Comparison of ENCODE assay signal across 1 cellular context in the genomic region with DNA sequence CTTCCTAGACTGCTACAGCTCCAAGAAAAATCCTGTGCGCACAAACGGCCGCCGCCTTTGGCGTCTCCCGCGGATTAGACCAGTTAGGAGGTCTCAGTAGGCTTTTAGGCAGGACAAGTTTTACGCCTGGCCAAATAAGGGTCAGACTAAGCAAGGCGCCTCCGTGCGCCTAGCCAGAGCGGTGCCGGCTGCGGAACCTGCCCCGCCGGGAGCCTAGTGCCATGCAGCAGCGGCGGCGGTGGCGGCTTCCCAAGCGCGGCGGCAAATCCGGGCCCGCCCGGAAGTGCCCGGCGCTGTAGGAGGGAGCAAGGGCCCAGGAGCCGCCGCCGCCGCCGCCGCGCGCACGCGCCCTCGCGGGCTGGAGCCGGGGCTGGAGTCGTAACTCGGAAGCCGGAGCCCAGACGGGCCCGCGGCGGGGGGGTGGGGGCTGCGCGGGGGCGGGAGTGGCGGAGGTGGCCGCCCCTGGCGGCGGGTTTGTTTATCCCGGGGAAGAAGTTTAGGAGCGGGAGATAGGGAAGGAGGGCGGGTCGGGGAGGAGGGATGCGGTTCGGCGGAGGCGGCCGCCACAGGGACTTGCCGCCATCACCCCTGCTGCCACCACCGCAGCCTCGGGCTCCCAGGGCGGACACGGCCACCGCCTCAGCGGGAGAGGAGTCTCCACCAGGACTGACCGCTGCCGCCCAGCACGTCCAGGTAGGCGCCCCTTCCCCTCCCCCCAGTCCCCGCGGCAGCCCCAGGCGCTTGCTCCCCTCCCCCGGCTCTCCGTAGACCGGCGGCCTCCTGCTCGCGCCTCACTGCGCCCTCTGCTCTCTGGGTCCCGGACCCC.
TF ChIP-seq lines count a peak whose summit lies in the region.

A gene (plus strand): TSS at position 344 of the 826 bp plus-strand sequence. CDS start 48,447 bp downstream, outside the sequence.

TF ChIP-seq in HepG2, 621 proteins besides CTCF, POLR2A, EP300 and RAD21 (continued from another document and continues in another):
- TF ChIP-seq, protein P1, sequence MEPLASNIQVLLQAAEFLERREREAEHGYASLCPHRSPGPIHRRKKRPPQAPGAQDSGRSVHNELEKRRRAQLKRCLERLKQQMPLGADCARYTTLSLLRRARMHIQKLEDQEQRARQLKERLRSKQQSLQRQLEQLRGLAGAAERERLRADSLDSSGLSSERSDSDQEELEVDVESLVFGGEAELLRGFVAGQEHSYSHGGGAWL (CRISPR knock-in tag; IDR thresholded peaks at IDR 0.05): peak; percentile 82
- TF ChIP-seq, protein P2, sequence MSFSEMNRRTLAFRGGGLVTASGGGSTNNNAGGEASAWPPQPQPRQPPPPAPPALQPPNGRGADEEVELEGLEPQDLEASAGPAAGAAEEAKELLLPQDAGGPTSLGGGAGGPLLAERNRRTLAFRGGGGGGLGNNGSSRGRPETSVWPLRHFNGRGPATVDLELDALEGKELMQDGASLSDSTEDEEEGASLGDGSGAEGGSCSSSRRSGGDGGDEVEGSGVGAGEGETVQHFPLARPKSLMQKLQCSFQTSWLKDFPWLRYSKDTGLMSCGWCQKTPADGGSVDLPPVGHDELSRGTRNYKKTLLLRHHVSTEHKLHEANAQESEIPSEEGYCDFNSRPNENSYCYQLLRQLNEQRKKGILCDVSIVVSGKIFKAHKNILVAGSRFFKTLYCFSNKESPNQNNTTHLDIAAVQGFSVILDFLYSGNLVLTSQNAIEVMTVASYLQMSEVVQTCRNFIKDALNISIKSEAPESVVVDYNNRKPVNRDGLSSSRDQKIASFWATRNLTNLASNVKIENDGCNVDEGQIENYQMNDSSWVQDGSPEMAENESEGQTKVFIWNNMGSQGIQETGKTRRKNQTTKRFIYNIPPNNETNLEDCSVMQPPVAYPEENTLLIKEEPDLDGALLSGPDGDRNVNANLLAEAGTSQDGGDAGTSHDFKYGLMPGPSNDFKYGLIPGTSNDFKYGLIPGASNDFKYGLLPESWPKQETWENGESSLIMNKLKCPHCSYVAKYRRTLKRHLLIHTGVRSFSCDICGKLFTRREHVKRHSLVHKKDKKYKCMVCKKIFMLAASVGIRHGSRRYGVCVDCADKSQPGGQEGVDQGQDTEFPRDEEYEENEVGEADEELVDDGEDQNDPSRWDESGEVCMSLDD (CRISPR knock-in tag; IDR thresholded peaks at IDR 0.05; ENCODE audit: borderline replicate concordance): peak; percentile 21; the same call in 1 of the 2 replicates
- no peak for TF ChIP-seq ZNF496 (CRISPR knock-in tag; IDR thresholded peaks at IDR 0.05; ENCODE audit: insufficient replicate concordance)
- no peak for TF ChIP-seq PRPF4 (IDR thresholded peaks at IDR 0.05; ENCODE audit: low read depth, low read length, poor library complexity, severe bottlenecking)
- TF ChIP-seq ZNF567 (CRISPR knock-in tag; IDR thresholded peaks at IDR 0.05; ENCODE audit: borderline replicate concordance): no peak
- peak; percentile 76; the same call in 1 of the 2 replicates for TF ChIP-seq ZNF530 (CRISPR knock-in tag; IDR thresholded peaks at IDR 0.05; ENCODE audit: low read depth)
- TF ChIP-seq SP140L (CRISPR knock-in tag; IDR thresholded peaks at IDR 0.05; ENCODE audit: borderline replicate concordance): peak; percentile 60; the same call in 1 of the 2 replicates
- TF ChIP-seq SIX4 (CRISPR knock-in tag; IDR thresholded peaks at IDR 0.05): no peak
- no peak for TF ChIP-seq ZNF672 (CRISPR knock-in tag; IDR thresholded peaks at IDR 0.05)
- no peak for TF ChIP-seq JDP2 (CRISPR knock-in tag; IDR thresholded peaks at IDR 0.05; ENCODE audit: borderline replicate concordance)
- TF ChIP-seq, protein P3, sequence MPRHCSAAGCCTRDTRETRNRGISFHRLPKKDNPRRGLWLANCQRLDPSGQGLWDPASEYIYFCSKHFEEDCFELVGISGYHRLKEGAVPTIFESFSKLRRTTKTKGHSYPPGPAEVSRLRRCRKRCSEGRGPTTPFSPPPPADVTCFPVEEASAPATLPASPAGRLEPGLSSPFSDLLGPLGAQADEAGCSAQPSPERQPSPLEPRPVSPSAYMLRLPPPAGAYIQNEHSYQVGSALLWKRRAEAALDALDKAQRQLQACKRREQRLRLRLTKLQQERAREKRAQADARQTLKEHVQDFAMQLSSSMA (CRISPR knock-in tag; IDR thresholded peaks at IDR 0.05): no peak
- TF ChIP-seq, protein P4, sequence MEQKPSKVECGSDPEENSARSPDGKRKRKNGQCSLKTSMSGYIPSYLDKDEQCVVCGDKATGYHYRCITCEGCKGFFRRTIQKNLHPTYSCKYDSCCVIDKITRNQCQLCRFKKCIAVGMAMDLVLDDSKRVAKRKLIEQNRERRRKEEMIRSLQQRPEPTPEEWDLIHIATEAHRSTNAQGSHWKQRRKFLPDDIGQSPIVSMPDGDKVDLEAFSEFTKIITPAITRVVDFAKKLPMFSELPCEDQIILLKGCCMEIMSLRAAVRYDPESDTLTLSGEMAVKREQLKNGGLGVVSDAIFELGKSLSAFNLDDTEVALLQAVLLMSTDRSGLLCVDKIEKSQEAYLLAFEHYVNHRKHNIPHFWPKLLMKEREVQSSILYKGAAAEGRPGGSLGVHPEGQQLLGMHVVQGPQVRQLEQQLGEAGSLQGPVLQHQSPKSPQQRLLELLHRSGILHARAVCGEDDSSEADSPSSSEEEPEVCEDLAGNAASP (CRISPR knock-in tag; IDR thresholded peaks at IDR 0.05; ENCODE audit: borderline replicate concordance): peak; percentile 36
- no peak; the same call in 1 of the 2 replicates for TF ChIP-seq ZNF703 (CRISPR knock-in tag; IDR thresholded peaks at IDR 0.05; ENCODE audit: borderline replicate concordance)
- TF ChIP-seq FOXP1 (IDR thresholded peaks at IDR 0.05): no peak
- TF ChIP-seq FOXP1 (CRISPR knock-in tag; IDR thresholded peaks at IDR 0.05): no peak
- TF ChIP-seq KDM4B (CRISPR knock-in tag; IDR thresholded peaks at IDR 0.05): no peak
- TF ChIP-seq ZNF777 (CRISPR knock-in tag; IDR thresholded peaks at IDR 0.05): peak; percentile 40; the same call in 1 of the 2 replicates
- peak; percentile 84; the same call in 1 of the 2 replicates for TF ChIP-seq BORCS8-MEF2B (CRISPR knock-in tag; IDR thresholded peaks at IDR 0.05)
- no peak for TF ChIP-seq TCF7L2 (IDR thresholded peaks at IDR 0.05; ENCODE audit: low read depth, low read length)
- TF ChIP-seq DPF2 (CRISPR knock-in tag; IDR thresholded peaks at IDR 0.05; ENCODE audit: borderline replicate concordance, low read depth): no peak
- no peak; the same call in 1 of the 2 replicates for TF ChIP-seq NCOA2 (CRISPR knock-in tag; IDR thresholded peaks at IDR 0.05)
- TF ChIP-seq, protein P5, sequence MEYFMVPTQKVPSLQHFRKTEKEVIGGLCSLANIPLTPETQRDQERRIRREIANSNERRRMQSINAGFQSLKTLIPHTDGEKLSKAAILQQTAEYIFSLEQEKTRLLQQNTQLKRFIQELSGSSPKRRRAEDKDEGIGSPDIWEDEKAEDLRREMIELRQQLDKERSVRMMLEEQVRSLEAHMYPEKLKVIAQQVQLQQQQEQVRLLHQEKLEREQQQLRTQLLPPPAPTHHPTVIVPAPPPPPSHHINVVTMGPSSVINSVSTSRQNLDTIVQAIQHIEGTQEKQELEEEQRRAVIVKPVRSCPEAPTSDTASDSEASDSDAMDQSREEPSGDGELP (IDR thresholded peaks at IDR 0.05; ENCODE audit: borderline replicate concordance, low read depth): peak; percentile 30; the same call in 1 of the 2 replicates
- TF ChIP-seq REL (CRISPR knock-in tag; conservative IDR thresholded peaks at IDR 0.05): no peak
- no peak for TF ChIP-seq ZFP62 (CRISPR knock-in tag; IDR thresholded peaks at IDR 0.05)
- TF ChIP-seq ZNF329 (CRISPR knock-in tag; IDR thresholded peaks at IDR 0.05; ENCODE audit: low read depth): peak; percentile 89
- TF ChIP-seq, protein P6, sequence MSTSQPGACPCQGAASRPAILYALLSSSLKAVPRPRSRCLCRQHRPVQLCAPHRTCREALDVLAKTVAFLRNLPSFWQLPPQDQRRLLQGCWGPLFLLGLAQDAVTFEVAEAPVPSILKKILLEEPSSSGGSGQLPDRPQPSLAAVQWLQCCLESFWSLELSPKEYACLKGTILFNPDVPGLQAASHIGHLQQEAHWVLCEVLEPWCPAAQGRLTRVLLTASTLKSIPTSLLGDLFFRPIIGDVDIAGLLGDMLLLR (CRISPR knock-in tag; IDR thresholded peaks at IDR 0.05): peak; percentile 84
- no peak for TF ChIP-seq MAFK (conservative IDR thresholded peaks at IDR 0.05 in 1 of 2, IDR thresholded peaks at IDR 0.05 in 1 of 2; ENCODE audit: low read length in 2 of 2)
- TF ChIP-seq IKZF1 (IDR thresholded peaks at IDR 0.05): no peak
- TF ChIP-seq XRCC5 (optimal IDR thresholded peaks at IDR 0.05; ENCODE audit: low read length): peak; percentile 66
- TF ChIP-seq GABPA (IDR thresholded peaks at IDR 0.05; ENCODE audit: low read depth, low read length): peak; percentile 77
- TF ChIP-seq GABPA (CRISPR knock-in tag; IDR thresholded peaks at IDR 0.05; ENCODE audit: low read depth): peak; percentile 68
- TF ChIP-seq, protein P7, sequence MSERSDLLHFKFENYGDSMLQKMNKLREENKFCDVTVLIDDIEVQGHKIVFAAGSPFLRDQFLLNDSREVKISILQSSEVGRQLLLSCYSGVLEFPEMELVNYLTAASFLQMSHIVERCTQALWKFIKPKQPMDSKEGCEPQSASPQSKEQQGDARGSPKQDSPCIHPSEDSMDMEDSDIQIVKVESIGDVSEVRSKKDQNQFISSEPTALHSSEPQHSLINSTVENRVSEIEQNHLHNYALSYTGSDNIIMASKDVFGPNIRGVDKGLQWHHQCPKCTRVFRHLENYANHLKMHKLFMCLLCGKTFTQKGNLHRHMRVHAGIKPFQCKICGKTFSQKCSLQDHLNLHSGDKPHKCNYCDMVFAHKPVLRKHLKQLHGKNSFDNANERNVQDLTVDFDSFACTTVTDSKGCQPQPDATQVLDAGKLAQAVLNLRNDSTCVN (CRISPR knock-in tag; IDR thresholded peaks at IDR 0.05; ENCODE audit: borderline replicate concordance): no peak; the same call in 1 of the 2 replicates
- no peak for TF ChIP-seq TCF12 (IDR thresholded peaks at IDR 0.05)
- TF ChIP-seq TCF12 (CRISPR knock-in tag; IDR thresholded peaks at IDR 0.05): peak; percentile 36; the same call in 1 of the 2 replicates
- no peak; the same call in 1 of the 2 replicates for TF ChIP-seq ZNF776 (CRISPR knock-in tag; IDR thresholded peaks at IDR 0.05)
- TF ChIP-seq, protein P8, sequence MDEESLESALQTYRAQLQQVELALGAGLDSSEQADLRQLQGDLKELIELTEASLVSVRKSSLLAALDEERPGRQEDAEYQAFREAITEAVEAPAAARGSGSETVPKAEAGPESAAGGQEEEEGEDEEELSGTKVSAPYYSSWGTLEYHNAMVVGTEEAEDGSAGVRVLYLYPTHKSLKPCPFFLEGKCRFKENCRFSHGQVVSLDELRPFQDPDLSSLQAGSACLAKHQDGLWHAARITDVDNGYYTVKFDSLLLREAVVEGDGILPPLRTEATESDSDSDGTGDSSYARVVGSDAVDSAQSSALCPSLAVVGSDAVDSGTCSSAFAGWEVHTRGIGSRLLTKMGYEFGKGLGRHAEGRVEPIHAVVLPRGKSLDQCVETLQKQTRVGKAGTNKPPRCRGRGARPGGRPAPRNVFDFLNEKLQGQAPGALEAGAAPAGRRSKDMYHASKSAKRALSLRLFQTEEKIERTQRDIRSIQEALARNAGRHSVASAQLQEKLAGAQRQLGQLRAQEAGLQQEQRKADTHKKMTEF (CRISPR knock-in tag; IDR thresholded peaks at IDR 0.05): peak; percentile 71; the same call in 1 of the 2 replicates
- TF ChIP-seq, protein P9, sequence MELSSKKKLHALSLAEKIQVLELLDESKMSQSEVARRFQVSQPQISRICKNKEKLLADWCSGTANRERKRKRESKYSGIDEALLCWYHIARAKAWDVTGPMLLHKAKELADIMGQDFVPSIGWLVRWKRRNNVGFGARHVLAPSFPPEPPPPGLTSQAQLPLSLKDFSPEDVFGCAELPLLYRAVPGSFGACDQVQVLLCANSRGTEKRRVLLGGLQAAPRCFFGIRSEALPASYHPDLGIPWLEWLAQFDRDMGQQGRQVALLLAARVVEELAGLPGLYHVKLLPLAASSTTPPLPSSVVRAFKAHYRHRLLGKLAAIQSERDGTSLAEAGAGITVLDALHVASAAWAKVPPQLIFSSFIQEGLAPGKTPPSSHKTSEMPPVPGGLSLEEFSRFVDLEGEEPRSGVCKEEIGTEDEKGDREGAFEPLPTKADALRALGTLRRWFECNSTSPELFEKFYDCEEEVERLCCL (CRISPR knock-in tag; IDR thresholded peaks at IDR 0.05; ENCODE audit: borderline replicate concordance): no peak
- TF ChIP-seq, protein P10, sequence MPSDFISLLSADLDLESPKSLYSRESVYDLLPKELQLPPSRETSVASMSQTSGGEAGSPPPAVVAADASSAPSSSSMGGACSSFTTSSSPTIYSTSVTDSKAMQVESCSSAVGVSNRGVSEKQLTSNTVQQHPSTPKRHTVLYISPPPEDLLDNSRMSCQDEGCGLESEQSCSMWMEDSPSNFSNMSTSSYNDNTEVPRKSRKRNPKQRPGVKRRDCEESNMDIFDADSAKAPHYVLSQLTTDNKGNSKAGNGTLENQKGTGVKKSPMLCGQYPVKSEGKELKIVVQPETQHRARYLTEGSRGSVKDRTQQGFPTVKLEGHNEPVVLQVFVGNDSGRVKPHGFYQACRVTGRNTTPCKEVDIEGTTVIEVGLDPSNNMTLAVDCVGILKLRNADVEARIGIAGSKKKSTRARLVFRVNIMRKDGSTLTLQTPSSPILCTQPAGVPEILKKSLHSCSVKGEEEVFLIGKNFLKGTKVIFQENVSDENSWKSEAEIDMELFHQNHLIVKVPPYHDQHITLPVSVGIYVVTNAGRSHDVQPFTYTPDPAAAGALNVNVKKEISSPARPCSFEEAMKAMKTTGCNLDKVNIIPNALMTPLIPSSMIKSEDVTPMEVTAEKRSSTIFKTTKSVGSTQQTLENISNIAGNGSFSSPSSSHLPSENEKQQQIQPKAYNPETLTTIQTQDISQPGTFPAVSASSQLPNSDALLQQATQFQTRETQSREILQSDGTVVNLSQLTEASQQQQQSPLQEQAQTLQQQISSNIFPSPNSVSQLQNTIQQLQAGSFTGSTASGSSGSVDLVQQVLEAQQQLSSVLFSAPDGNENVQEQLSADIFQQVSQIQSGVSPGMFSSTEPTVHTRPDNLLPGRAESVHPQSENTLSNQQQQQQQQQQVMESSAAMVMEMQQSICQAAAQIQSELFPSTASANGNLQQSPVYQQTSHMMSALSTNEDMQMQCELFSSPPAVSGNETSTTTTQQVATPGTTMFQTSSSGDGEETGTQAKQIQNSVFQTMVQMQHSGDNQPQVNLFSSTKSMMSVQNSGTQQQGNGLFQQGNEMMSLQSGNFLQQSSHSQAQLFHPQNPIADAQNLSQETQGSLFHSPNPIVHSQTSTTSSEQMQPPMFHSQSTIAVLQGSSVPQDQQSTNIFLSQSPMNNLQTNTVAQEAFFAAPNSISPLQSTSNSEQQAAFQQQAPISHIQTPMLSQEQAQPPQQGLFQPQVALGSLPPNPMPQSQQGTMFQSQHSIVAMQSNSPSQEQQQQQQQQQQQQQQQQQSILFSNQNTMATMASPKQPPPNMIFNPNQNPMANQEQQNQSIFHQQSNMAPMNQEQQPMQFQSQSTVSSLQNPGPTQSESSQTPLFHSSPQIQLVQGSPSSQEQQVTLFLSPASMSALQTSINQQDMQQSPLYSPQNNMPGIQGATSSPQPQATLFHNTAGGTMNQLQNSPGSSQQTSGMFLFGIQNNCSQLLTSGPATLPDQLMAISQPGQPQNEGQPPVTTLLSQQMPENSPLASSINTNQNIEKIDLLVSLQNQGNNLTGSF (CRISPR knock-in tag; IDR thresholded peaks at IDR 0.05): no peak
